28 cellular contexts compared by ENCODE assay signal in the genomic region with DNA sequence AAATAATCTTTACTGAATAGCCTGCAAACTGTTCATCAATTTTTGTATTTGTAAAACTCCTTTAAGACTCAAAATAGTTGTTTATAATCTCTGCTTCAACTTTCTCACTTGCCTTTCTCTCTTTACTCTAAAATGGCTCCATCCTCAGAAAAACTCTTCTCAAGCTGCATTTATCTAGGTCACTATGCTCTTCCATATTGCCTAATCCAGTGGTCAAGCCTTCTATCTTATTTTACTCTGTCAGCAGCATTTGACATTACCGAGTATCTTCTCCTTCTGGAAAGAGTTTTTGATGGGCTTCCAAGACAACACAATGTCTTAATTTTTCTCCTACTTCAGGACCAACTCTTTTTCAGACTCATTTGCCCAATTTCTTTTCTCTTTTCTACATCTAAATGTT.
"Had no signal": no experiment of that assay in that cellular context is flagged by ENCODE, and none has a peak within 500 bp of the region (broad histone marks: within the 10 kb centered on the region; RNA-seq: fewer than 3 reads in every experiment).

No MANE protein-coding gene starts in this region.

- H3K4me1 Mint-ChIP-seq: natural killer cell; stimulated activated effector memory CD8-positive, alpha-beta T cell treated with anti-CD3 and anti-CD28 coated beads, Interleukin-12 subunit alpha, Interleukin-12 subunit beta, amount 100 ng/mL, for 72 hours; stimulated activated naive B cell treated with anti-CD40 and anti-IgM and Interleukin-4, amounts not matched to agents 10 μg/mL and 1 μg/mL and 100 μg/mL, for 72 hours had no signal

- H3K27ac ChIP-seq: neural progenitor cell, ovary, parathyroid adenoma, psoas muscle, right lobe of liver, sigmoid colon, stomach, thoracic aorta, thyroid gland, transverse colon, upper lobe of right lung, uterus had no signal

- ATAC-seq: natural killer cell; psoas muscle; right cardiac atrium; right lobe of liver; stimulated activated effector memory CD8-positive, alpha-beta T cell treated with anti-CD3 and anti-CD28 coated beads, Interleukin-12 subunit alpha, Interleukin-12 subunit beta, amount 100 ng/mL, for 72 hours; stimulated activated naive B cell treated with anti-CD40 and anti-IgM and Interleukin-4, amounts not matched to agents 10 μg/mL and 1 μg/mL and 100 μg/mL, for 72 hours; upper lobe of right lung had no signal

- H3K9me3 ChIP-seq: psoas muscle, right lobe of liver, thyroid gland, upper lobe of right lung had no signal

- H3K36me3 Mint-ChIP-seq: stimulated activated effector memory CD8-positive, alpha-beta T cell treated with anti-CD3 and anti-CD28 coated beads, Interleukin-12 subunit alpha, Interleukin-12 subunit beta, amount 100 ng/mL, for 72 hours; stimulated activated naive B cell treated with anti-CD40 and anti-IgM and Interleukin-4, amounts not matched to agents 10 μg/mL and 1 μg/mL and 100 μg/mL, for 72 hours; type B pancreatic cell had no signal

- H3K4me3 Mint-ChIP-seq: natural killer cell; nephron; neural progenitor cell; stimulated activated effector memory CD8-positive, alpha-beta T cell treated with anti-CD3 and anti-CD28 coated beads, Interleukin-12 subunit alpha, Interleukin-12 subunit beta, amount 100 ng/mL, for 72 hours; stimulated activated naive B cell treated with anti-CD40 and anti-IgM and Interleukin-4, amounts not matched to agents 10 μg/mL and 1 μg/mL and 100 μg/mL, for 72 hours; stimulated activated naive CD8-positive, alpha-beta T cell treated with anti-CD3 and anti-CD28 coated beads, Interleukin-15, Interleukin-2, amounts not matched to agents 100 ng/mL and 50 ng/mL, for 24 hours; type B pancreatic cell had no signal

- DNase-seq: natural killer cell; occipital lobe; ovary; posterior cingulate gyrus; psoas muscle; right cardiac atrium; right lobe of liver; sigmoid colon; small intestine; stimulated activated CD4-positive, alpha-beta T cell treated with anti-CD3 and anti-CD28 coated beads, Interleukin-15, amount 100 ng/mL, for 24 hours; stimulated activated CD4-positive, alpha-beta T cell treated with anti-CD3 and anti-CD28 coated beads, Interleukin-2, amount 100 ng/mL, for 24 hours; stimulated activated CD4-positive, alpha-beta T cell treated with anti-CD3 and anti-CD28 coated beads, Interleukin-2, amount 100 ng/mL, for 48 hours; stimulated activated CD4-positive, alpha-beta T cell treated with anti-CD3 and anti-CD28 coated beads, Interleukin-4, amount 100 ng/mL, for 24 hours; stimulated activated naive B cell treated with anti-CD40 and anti-IgM and Interleukin-4, amounts not matched to agents 10 μg/mL and 1 μg/mL and 100 μg/mL, for 72 hours; stimulated activated naive CD4-positive, alpha-beta T cell treated with Interleukin-2 at 50 U/mL for 16 hours; stomach; thyroid gland; transverse colon; upper lobe of right lung; uterus had no signal

- H3K36me3 ChIP-seq: neural progenitor cell, ovary, right lobe of liver, sigmoid colon, stomach, thoracic aorta, thyroid gland, transverse colon, upper lobe of right lung, uterus had no signal

- H3K4me2 ChIP-seq: neural progenitor cell had no signal

- H3K27me3 ChIP-seq: neural progenitor cell, ovary, right lobe of liver, sigmoid colon, stomach, thyroid gland, transverse colon, upper lobe of right lung, uterus had no signal

- H3K4me1 ChIP-seq: parathyroid adenoma, psoas muscle, right lobe of liver, sigmoid colon, stomach, thyroid gland, transverse colon, upper lobe of right lung, uterus had no signal

- H3K27me3 Mint-ChIP-seq: progenitor cell of endocrine pancreas; stimulated activated naive B cell treated with anti-CD40 and anti-IgM and Interleukin-4, amounts not matched to agents 10 μg/mL and 1 μg/mL and 100 μg/mL, for 72 hours; stimulated activated naive CD8-positive, alpha-beta T cell treated with anti-CD3 and anti-CD28 coated beads, Interleukin-15, Interleukin-2, amounts not matched to agents 100 ng/mL and 50 ng/mL, for 24 hours; type B pancreatic cell had no signal

- H3K4me3 ChIP-seq: neural progenitor cell, ovary, psoas muscle, right lobe of liver, sigmoid colon, stomach, thoracic aorta, thyroid gland, transverse colon, upper lobe of right lung, uterus had no signal

- H3K27ac Mint-ChIP-seq: natural killer cell; nephron; neural progenitor cell; progenitor cell of endocrine pancreas; stimulated activated effector memory CD8-positive, alpha-beta T cell treated with anti-CD3 and anti-CD28 coated beads, Interleukin-12 subunit alpha, Interleukin-12 subunit beta, amount 100 ng/mL, for 72 hours; stimulated activated naive B cell treated with anti-CD40 and anti-IgM and Interleukin-4, amounts not matched to agents 10 μg/mL and 1 μg/mL and 100 μg/mL, for 72 hours; stimulated activated naive CD8-positive, alpha-beta T cell treated with anti-CD3 and anti-CD28 coated beads, Interleukin-15, Interleukin-2, amounts not matched to agents 100 ng/mL and 50 ng/mL, for 24 hours; type B pancreatic cell had no signal

- H3K9ac ChIP-seq: neural progenitor cell, parathyroid adenoma had no signal

- H2AFZ ChIP-seq: neural progenitor cell, parathyroid adenoma had no signal
